24 cellular contexts compared by ENCODE assay signal in the genomic region with DNA sequence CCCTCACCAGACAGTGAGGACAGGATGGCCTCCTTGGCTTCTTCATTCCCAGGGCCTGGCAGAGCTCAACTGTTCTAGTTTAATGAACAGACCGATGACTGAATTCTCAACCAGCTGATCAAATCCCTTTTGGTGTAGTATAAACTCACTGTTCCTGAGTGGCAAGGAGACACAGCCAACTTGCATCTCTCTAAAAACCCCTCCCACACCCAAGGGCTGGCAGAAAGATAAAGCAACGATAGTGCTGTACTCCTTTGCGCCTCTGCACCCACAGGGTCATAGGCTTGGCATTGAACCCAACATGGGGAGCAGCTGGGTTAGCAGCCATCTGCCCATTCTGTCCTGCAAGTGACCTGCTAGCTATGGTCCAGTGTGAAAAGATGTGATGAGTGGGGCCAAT.
"Had no signal": no experiment of that assay in that cellular context is flagged by ENCODE, and none has a peak within 500 bp of the region (broad histone marks: within the 10 kb centered on the region; RNA-seq: fewer than 3 reads in every experiment).

No MANE protein-coding gene starts in this region.

- H3K27me3 Mint-ChIP-seq: natural killer cell treated with Interleukin-12 subunit alpha and Interleukin-12 subunit beta and Interleukin-15 and Interleukin-18, amount 100 ng/mL, for 72 hours; progenitor cell of endocrine pancreas; stimulated activated naive B cell treated with anti-CD40 and anti-IgM and Interleukin-4, amounts not matched to agents 10 μg/mL and 1 μg/mL and 100 μg/mL, for 72 hours; stimulated activated naive CD8-positive, alpha-beta T cell treated with anti-CD3 and anti-CD28 coated beads, Interleukin-15, Interleukin-2, amounts not matched to agents 100 ng/mL and 50 ng/mL, for 24 hours had no signal

- H3K9me3 Mint-ChIP-seq: natural killer cell treated with Interleukin-12 subunit alpha and Interleukin-12 subunit beta and Interleukin-15 and Interleukin-18, amount 100 ng/mL, for 72 hours; stimulated activated effector memory CD8-positive, alpha-beta T cell treated with anti-CD3 and anti-CD28 coated beads, Interleukin-12 subunit alpha, Interleukin-12 subunit beta, amount 100 ng/mL, for 72 hours; stimulated activated naive CD8-positive, alpha-beta T cell treated with anti-CD3 and anti-CD28 coated beads, Interleukin-15, Interleukin-2, amounts not matched to agents 100 ng/mL and 50 ng/mL, for 24 hours had no signal

- H3K27ac Mint-ChIP-seq: natural killer cell treated with Interleukin-12 subunit alpha and Interleukin-12 subunit beta and Interleukin-15 and Interleukin-18, amount 100 ng/mL, for 72 hours; nephron progenitor cell; neural progenitor cell; progenitor cell of endocrine pancreas; stimulated activated effector memory CD8-positive, alpha-beta T cell treated with anti-CD3 and anti-CD28 coated beads, Interleukin-12 subunit alpha, Interleukin-12 subunit beta, amount 100 ng/mL, for 72 hours; stimulated activated naive B cell treated with anti-CD40 and anti-IgM and Interleukin-4, amounts not matched to agents 10 μg/mL and 1 μg/mL and 100 μg/mL, for 72 hours; stimulated activated naive CD8-positive, alpha-beta T cell treated with anti-CD3 and anti-CD28 coated beads, Interleukin-15, Interleukin-2, amounts not matched to agents 100 ng/mL and 50 ng/mL, for 24 hours had no signal

- H3K36me3 Mint-ChIP-seq: natural killer cell treated with Interleukin-12 subunit alpha and Interleukin-12 subunit beta and Interleukin-15 and Interleukin-18, amount 100 ng/mL, for 72 hours; stimulated activated effector memory CD8-positive, alpha-beta T cell treated with anti-CD3 and anti-CD28 coated beads, Interleukin-12 subunit alpha, Interleukin-12 subunit beta, amount 100 ng/mL, for 72 hours had no signal

- DNase-seq: nephron progenitor cell; occipital lobe; ovary; posterior cingulate gyrus; psoas muscle; right lobe of liver; sigmoid colon; small intestine; stimulated activated CD4-positive, alpha-beta T cell treated with anti-CD3 and anti-CD28 coated beads, Interleukin-15, amount 100 ng/mL, for 24 hours; stimulated activated CD4-positive, alpha-beta T cell treated with anti-CD3 and anti-CD28 coated beads, Interleukin-2, amount 100 ng/mL, for 24 hours; stimulated activated CD4-positive, alpha-beta T cell treated with anti-CD3 and anti-CD28 coated beads, Interleukin-2, amount 100 ng/mL, for 48 hours; stimulated activated CD4-positive, alpha-beta T cell treated with anti-CD3 and anti-CD28 coated beads, Interleukin-4, amount 100 ng/mL, for 24 hours; stimulated activated naive B cell treated with anti-CD40 and anti-IgM and Interleukin-4, amounts not matched to agents 10 μg/mL and 1 μg/mL and 100 μg/mL, for 72 hours; stimulated activated naive CD4-positive, alpha-beta T cell treated with Interleukin-2 at 50 U/mL for 16 hours; stomach; thyroid gland; trophoblast cell; upper lobe of left lung had no signal

- H3K4me3 Mint-ChIP-seq: natural killer cell treated with Interleukin-12 subunit alpha and Interleukin-12 subunit beta and Interleukin-15 and Interleukin-18, amount 100 ng/mL, for 72 hours; nephron progenitor cell; neural progenitor cell; stimulated activated effector memory CD8-positive, alpha-beta T cell treated with anti-CD3 and anti-CD28 coated beads, Interleukin-12 subunit alpha, Interleukin-12 subunit beta, amount 100 ng/mL, for 72 hours; stimulated activated naive B cell treated with anti-CD40 and anti-IgM and Interleukin-4, amounts not matched to agents 10 μg/mL and 1 μg/mL and 100 μg/mL, for 72 hours; stimulated activated naive CD8-positive, alpha-beta T cell treated with anti-CD3 and anti-CD28 coated beads, Interleukin-15, Interleukin-2, amounts not matched to agents 100 ng/mL and 50 ng/mL, for 24 hours had no signal

- ATAC-seq: psoas muscle; right cardiac atrium; right lobe of liver; stimulated activated naive B cell treated with anti-CD40 and anti-IgM and Interleukin-4, amounts not matched to agents 10 μg/mL and 1 μg/mL and 100 μg/mL, for 72 hours had no signal
